In the genomic region with DNA sequence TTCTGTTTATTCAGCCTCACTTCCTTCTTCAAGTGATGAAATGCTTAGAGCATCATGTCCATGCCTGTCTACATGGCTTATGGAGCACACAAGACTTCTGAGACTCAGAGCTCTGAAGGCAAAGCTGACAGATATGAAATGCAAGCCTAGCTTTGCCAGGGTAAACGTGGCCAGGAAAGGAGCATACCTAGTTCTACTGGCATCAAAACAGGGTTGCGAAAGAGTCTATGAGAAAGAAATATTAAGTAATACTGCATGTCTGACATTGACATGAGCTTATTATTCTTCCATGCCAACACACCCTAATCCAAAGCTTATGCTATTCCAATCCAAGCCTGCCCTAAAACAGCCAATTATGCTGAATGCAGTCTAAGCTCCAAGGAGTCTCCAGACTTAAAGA, we compare ENCODE assay signal across 14 cellular contexts.
"Had no signal": no experiment of that assay in that cellular context is flagged by ENCODE, and none has a peak within 500 bp of the region (broad histone marks: within the 10 kb centered on the region; RNA-seq: fewer than 3 reads in every experiment).

No MANE protein-coding gene starts in this region.

- H3K36me3 ChIP-seq: ascending aorta, cardiac muscle cell, esophagus muscularis mucosa, lower lobe of right lung, right lobe of liver, suprapubic skin had no signal

- H3K27me3 ChIP-seq: ascending aorta, cardiac muscle cell, esophagus muscularis mucosa, right lobe of liver, suprapubic skin had no signal

- H3K9me3 ChIP-seq: ascending aorta, esophagus muscularis mucosa, lower lobe of right lung, right lobe of liver, suprapubic skin had no signal

- DNase-seq: activated CD4-positive, alpha-beta T cell treated with anti-CD3 and anti-CD28 coated beads, Interleukin-2, amount 50 U/mL, for 1 hour; activated CD8-positive, alpha-beta memory T cell treated with anti-CD3 and anti-CD28 coated beads for 24 hours; head of caudate nucleus; kidney glomerular epithelial cell; lower lobe of right lung; nephron progenitor cell; occipital lobe; right lobe of liver; stimulated activated naive CD8-positive, alpha-beta T cell treated with anti-CD3 and anti-CD28 coated beads, Interleukin-15, Interleukin-2, amounts not matched to agents 100 U/mL and 50 U/mL, for 24 hours; T-helper 2 cell had no signal

- ATAC-seq: stimulated activated naive CD8-positive, alpha-beta T cell treated with anti-CD3 and anti-CD28 coated beads, Interleukin-15, Interleukin-2, amounts not matched to agents 100 U/mL and 50 U/mL, for 24 hours had no signal

- H3K4me3 ChIP-seq: ascending aorta, cardiac muscle cell, esophagus muscularis mucosa, lower lobe of right lung, right lobe of liver, suprapubic skin had no signal

- H3K4me1 ChIP-seq: ascending aorta, lower lobe of right lung, right lobe of liver had no signal

- H3K27ac ChIP-seq: ascending aorta, cardiac muscle cell, esophagus muscularis mucosa, lower lobe of right lung, right lobe of liver had no signal
